ENCODE assay signal across 8 cellular contexts in the genomic region with DNA sequence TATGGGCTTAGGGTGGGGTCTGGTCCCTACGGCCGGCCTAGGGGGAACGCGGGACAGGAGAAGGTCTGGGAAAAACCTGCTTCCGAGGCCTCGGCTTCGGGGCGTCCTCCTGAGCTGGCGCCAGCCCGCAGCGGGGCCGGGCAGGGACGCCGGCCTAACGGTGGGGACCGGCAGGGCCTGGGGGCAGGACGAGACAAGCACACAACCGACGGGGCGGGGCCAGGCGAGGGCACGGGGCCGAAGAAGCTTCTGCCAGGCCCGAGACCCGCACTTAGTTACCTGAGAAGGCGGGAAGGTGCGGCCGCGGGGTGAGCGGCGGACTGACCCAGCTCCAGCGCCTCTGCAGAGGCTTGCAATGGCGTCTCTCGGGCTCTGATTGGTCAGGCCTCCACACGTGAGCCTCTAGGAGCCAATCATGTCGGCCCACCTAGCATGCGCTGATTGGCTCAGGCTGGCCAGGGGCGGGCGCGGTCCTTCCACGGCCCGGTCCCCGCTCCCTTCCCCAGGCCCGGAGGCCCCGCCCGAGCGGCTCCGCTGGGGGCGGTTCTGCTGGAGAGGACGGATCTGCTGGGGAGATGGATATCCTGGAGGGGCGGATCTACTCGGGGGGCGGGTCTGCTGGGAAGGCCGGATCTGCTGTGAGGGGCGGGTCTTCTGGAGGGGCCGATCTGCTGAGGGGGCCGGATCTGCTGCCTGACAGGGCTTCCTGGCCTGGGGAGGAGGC. TPM values are rescaled to one million over a fixed set of nuclear protein-coding genes. Genes with fewer than 3 reads are reported as not detected.
A peak's percentile ranks its signal among the peaks of the same experiment; 100 is the strongest.
DNase-seq lines count a peak whose midpoint lies in the region; ATAC-seq, FAIRE-seq and TF ChIP-seq lines count a peak whose summit lies in the region.

No MANE protein-coding gene starts in this region.

- no peaks in the 10 kb centered on the region for H3K9me3 ChIP-seq in small intestine (ENCODE audit: control insufficient read depth, low read depth)

- peak overlapping the region; percentile 91 for H3K4me3 Mint-ChIP-seq in activated B cell treated with CpG ODN at 0.5 μM for 24 hours

- H3K36me3 ChIP-seq in small intestine (ENCODE audit: control insufficient read depth in 2 of 2, insufficient read depth in 2 of 2, low read length in 2 of 2): peaks cover 5 to 6% of the 10 kb centered on the region in 2 donors

- CTCF ChIA-PET in activated B cell treated with CpG ODN at 0.5 μM for 24 hours (lab: Charles Lee): interaction anchor here (1.1 to 1.7 kb wide), 2 partner anchors 12 to 206 kb away, joined by 3 to 9 read pairs; a partner anchor contains a TSS

- DNase-seq in AG09309 (ENCODE audit: low read depth) (peak; percentile 94), NCI-H226 (peak; percentile 96), activated B cell treated with CpG ODN at 0.5 μM for 24 hours (peak; percentile 97), caudate nucleus (lab: John Stamatoyannopoulos, UW) (peak; percentile 94 to 100 (median 99)), iPS-NIHi7 (ENCODE audit: extremely low spot score) (peak; percentile 100), small intestine (peak; percentile 100)

- POLR2A ChIA-PET in activated B cell treated with CpG ODN at 0.5 μM for 24 hours (lab: Charles Lee): interaction anchor here (0.8 to 4.0 kb wide), 16 partner anchors 12 to 565 kb away, joined by 3 to 17 read pairs (median 4); a partner anchor contains a TSS

- H3K4me1 Mint-ChIP-seq in activated B cell treated with CpG ODN at 0.5 μM for 24 hours: peaks cover 47% of the 10 kb centered on the region

- peak overlapping the region; percentile 81 for H3K4me3 ChIP-seq in AG09309 (ENCODE audit: control insufficient read depth, low read depth, low read length)
- H3K4me3 ChIP-seq in small intestine (ENCODE audit: low read depth in 1 of 2, low read length in 2 of 2): peak overlapping the region; percentile 93 to 96

- H3K36me3 Mint-ChIP-seq in activated B cell treated with CpG ODN at 0.5 μM for 24 hours (ENCODE audit: low read depth): peaks cover 40% of the 10 kb centered on the region

- peak overlapping the region; percentile 87 for H3K27ac Mint-ChIP-seq in activated B cell treated with CpG ODN at 0.5 μM for 24 hours

- FAIRE-seq in small intestine (lab: Jason Lieb, UNC): peak; percentile 91

- H3K27ac ChIP-seq in caudate nucleus (ENCODE audit: low read depth, low read length): peak overlapping the region; percentile 96
- peak overlapping the region; percentile 95 to 97 for H3K27ac ChIP-seq in small intestine (ENCODE audit: low read depth in 1 of 2, low read length in 1 of 2)

- intact Hi-C loops in activated B cell treated with CpG ODN at 0.5 μM for 24 hours (cut with micrococcal nuclease): loop anchor here (1.0 to 5.0 kb wide), 9 partner anchors 46 to 1226 kb away; a partner anchor contains a TSS

- peaks cover 18% of the 10 kb centered on the region for H3K27me3 Mint-ChIP-seq in activated B cell treated with CpG ODN at 0.5 μM for 24 hours

- TF ChIP-seq CTCF in AG09309 (IDR thresholded peaks at IDR 0.05; ENCODE audit: control insufficient read depth, insufficient read depth, low read depth, low read length, missing control alignments) (no peak), activated B cell treated with CpG ODN at 0.5 μM for 24 hours (IDR thresholded peaks at IDR 0.05) (no peak)

- 0 to 1% (median 0%) methylated on average over 41 to 57 of the region's 57 CpGs for WGBS in small intestine, 3 donors

- H3K27me3 ChIP-seq in small intestine (ENCODE audit: control insufficient read depth in 2 of 2, insufficient read depth in 2 of 2, low read length in 2 of 2): peaks cover 0 to 6% of the 10 kb centered on the region in 2 donors

- H3K4me1 ChIP-seq in small intestine (ENCODE audit: control insufficient read depth in 2 of 2, insufficient read depth in 1 of 2, low read depth in 1 of 2, low read length in 1 of 2): peaks cover 0 to 7% of the 10 kb centered on the region in 2 donors

- peak; percentile 95 for ATAC-seq in GM19023 (IDR thresholded peaks at IDR 0.05; ENCODE audit: unreplicated experiment)
- peak; percentile 95 for ATAC-seq in HG03196 (IDR thresholded peaks at IDR 0.05; ENCODE audit: unreplicated experiment)
- ATAC-seq in activated B cell treated with CpG ODN at 0.5 μM for 24 hours (ENCODE audit: low read depth): peak; percentile 93

- no peaks in the 10 kb centered on the region for H3K9me3 Mint-ChIP-seq in activated B cell treated with CpG ODN at 0.5 μM for 24 hours

RNA-seq across cellular contexts. Expression of a gene that starts 44.3 kb away (rescaled TPM):
- not detected in 2 replicates for total RNA-seq in activated B cell treated with CpG ODN at 0.5 μM for 24 hours
- 1 to 10 TPM in 1 of 3 donors, not detected in 2; 2.6 TPM for polyA plus RNA-seq in small intestine

Comparison
In these comparisons a context has a peak if more than half of its experiments do, and no peak if none do; other contexts are left out.
1. Peak in every context shown above with its lines: DNase-seq, ATAC-seq, H3K4me3 ChIP-seq and H3K27ac ChIP-seq.